In the genomic region with DNA sequence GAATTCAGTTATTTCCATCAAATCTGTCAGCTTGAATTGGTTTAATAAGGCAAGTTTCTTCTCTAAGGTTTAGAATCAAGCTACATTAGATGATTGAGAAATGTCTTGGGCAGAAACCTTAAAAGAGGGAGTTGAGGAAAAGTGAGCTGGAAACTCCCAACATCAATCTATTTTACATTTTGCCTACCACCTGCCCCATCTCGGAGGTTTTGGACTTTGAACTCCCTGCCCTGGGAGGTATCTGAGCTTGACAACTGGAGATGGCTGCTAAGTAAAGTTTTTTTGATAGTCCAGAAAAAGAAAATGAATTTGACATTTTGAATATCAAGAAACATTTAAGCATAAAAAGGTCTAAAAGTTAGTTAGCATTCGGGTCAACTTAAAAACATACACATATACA, we compare ENCODE assay signal across 2 cellular contexts.
TF ChIP-seq lines count a peak whose summit lies in the region.

No MANE protein-coding gene starts in this region.

TF ChIP-seq in SK-N-SH, 30 proteins besides CTCF, POLR2A, EP300 and RAD21 (continued from another document):
- TF ChIP-seq MEF2A (IDR thresholded peaks at IDR 0.05; ENCODE audit: borderline replicate concordance, low read depth) (no peak), FOSL2 (IDR thresholded peaks at IDR 0.05; ENCODE audit: borderline replicate concordance, low read depth) (no peak), GABPA (IDR thresholded peaks at IDR 0.05; ENCODE audit: low read depth) (no peak), SMC3 (IDR thresholded peaks at IDR 0.05; ENCODE audit: low read depth, low read length) (no peak), RCOR1 (IDR thresholded peaks at IDR 0.05; ENCODE audit: low read length) (no peak), SIN3A (IDR thresholded peaks at IDR 0.05; ENCODE audit: borderline replicate concordance, low read depth, low read length) (no peak), FOXM1 (IDR thresholded peaks at IDR 0.05; ENCODE audit: low read depth) (no peak), ELF1 (IDR thresholded peaks at IDR 0.05) (no peak), YY1 (IDR thresholded peaks at IDR 0.05; ENCODE audit: low read depth) (no peak), EZH2phosphoT487 (IDR thresholded peaks at IDR 0.05; ENCODE audit: borderline replicate concordance, low read depth) (no peak), FOXJ3 (CRISPR knock-in tag; IDR thresholded peaks at IDR 0.05) (no peak)
- TF ChIP-seq, protein P1, sequence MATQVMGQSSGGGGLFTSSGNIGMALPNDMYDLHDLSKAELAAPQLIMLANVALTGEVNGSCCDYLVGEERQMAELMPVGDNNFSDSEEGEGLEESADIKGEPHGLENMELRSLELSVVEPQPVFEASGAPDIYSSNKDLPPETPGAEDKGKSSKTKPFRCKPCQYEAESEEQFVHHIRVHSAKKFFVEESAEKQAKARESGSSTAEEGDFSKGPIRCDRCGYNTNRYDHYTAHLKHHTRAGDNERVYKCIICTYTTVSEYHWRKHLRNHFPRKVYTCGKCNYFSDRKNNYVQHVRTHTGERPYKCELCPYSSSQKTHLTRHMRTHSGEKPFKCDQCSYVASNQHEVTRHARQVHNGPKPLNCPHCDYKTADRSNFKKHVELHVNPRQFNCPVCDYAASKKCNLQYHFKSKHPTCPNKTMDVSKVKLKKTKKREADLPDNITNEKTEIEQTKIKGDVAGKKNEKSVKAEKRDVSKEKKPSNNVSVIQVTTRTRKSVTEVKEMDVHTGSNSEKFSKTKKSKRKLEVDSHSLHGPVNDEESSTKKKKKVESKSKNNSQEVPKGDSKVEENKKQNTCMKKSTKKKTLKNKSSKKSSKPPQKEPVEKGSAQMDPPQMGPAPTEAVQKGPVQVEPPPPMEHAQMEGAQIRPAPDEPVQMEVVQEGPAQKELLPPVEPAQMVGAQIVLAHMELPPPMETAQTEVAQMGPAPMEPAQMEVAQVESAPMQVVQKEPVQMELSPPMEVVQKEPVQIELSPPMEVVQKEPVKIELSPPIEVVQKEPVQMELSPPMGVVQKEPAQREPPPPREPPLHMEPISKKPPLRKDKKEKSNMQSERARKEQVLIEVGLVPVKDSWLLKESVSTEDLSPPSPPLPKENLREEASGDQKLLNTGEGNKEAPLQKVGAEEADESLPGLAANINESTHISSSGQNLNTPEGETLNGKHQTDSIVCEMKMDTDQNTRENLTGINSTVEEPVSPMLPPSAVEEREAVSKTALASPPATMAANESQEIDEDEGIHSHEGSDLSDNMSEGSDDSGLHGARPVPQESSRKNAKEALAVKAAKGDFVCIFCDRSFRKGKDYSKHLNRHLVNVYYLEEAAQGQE (IDR thresholded peaks at IDR 0.05; ENCODE audit: low read depth, low read length), result no peak
- TF ChIP-seq, protein P2, sequence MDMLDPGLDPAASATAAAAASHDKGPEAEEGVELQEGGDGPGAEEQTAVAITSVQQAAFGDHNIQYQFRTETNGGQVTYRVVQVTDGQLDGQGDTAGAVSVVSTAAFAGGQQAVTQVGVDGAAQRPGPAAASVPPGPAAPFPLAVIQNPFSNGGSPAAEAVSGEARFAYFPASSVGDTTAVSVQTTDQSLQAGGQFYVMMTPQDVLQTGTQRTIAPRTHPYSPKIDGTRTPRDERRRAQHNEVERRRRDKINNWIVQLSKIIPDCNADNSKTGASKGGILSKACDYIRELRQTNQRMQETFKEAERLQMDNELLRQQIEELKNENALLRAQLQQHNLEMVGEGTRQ (IDR thresholded peaks at IDR 0.05; ENCODE audit: borderline replicate concordance, low read depth, low read length), result no peak
- TF ChIP-seq, protein P3, sequence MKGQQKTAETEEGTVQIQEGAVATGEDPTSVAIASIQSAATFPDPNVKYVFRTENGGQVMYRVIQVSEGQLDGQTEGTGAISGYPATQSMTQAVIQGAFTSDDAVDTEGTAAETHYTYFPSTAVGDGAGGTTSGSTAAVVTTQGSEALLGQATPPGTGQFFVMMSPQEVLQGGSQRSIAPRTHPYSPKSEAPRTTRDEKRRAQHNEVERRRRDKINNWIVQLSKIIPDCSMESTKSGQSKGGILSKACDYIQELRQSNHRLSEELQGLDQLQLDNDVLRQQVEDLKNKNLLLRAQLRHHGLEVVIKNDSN (IDR thresholded peaks at IDR 0.05; ENCODE audit: borderline replicate concordance, low read depth), result no peak

TF ChIP-seq in SK-N-SH treated with all-trans-retinoic acid at 6 μM for 48 hours, 23 proteins besides CTCF, POLR2A, EP300 and RAD21 (continued from another document):
- TF ChIP-seq, protein P4, sequence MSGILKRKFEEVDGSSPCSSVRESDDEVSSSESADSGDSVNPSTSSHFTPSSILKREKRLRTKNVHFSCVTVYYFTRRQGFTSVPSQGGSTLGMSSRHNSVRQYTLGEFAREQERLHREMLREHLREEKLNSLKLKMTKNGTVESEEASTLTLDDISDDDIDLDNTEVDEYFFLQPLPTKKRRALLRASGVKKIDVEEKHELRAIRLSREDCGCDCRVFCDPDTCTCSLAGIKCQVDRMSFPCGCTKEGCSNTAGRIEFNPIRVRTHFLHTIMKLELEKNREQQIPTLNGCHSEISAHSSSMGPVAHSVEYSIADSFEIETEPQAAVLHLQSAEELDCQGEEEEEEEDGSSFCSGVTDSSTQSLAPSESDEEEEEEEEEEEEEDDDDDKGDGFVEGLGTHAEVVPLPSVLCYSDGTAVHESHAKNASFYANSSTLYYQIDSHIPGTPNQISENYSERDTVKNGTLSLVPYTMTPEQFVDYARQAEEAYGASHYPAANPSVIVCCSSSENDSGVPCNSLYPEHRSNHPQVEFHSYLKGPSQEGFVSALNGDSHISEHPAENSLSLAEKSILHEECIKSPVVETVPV (CRISPR knock-in tag; IDR thresholded peaks at IDR 0.05), result no peak
- no peak for TF ChIP-seq TCF4 (CRISPR knock-in tag; IDR thresholded peaks at IDR 0.05; ENCODE audit: borderline replicate concordance)
- TF ChIP-seq TOX (CRISPR knock-in tag; IDR thresholded peaks at IDR 0.05; ENCODE audit: borderline replicate concordance), result no peak
- TF ChIP-seq GLIS3 (CRISPR knock-in tag; IDR thresholded peaks at IDR 0.05), result no peak
- no peak for TF ChIP-seq OSR1 (CRISPR knock-in tag; IDR thresholded peaks at IDR 0.05)
